ENCODE assay signal across 8 cellular contexts in genomic region chr17:3843935-3844516, GRCh38. TPM values are rescaled to one million over a fixed set of nuclear protein-coding genes. Genes with fewer than 3 reads are reported as not detected.
DNase-seq lines count a peak whose midpoint lies in the region; ATAC-seq, FAIRE-seq and TF ChIP-seq lines count a peak whose summit lies in the region.

No MANE protein-coding gene starts in this region.

- no peaks in the 10 kb centered on the region for H3K9me3 ChIP-seq in K562 (replicated peaks; ENCODE audit: control insufficient read depth, insufficient read depth, low read depth, low read length)

- H4K20me1 ChIP-seq in K562 (replicated peaks; ENCODE audit: control insufficient read depth, insufficient read depth, low read length) = no peaks in the 10 kb centered on the region

- CTCF ChIA-PET in K562 (lab: Yijun Ruan, JAX; ENCODE audit: low intra/inter-chr PET ratio) = interaction anchor here (0.8 kb wide), 1 partner anchor 106 kb away, joined by 3 read pairs; no protein-coding TSS in a partner anchor

- POLR2A ChIA-PET in K562 (lab: Yijun Ruan, JAX) = interaction anchor here (0.6 to 1.4 kb wide), 3 partner anchors 9 to 70 kb away, joined by 3 to 5 read pairs (median 5); no protein-coding TSS in a partner anchor

- no peak overlapping the region for H3K4me2 ChIP-seq in K562 (ENCODE audit: insufficient read depth, low read length)

- ATAC-seq in K562 (peak; percentile 71), sciatic nerve (no peak), GM19455 (IDR thresholded peaks at IDR 0.05; ENCODE audit: unreplicated experiment) (no peak)

- H3K27me3 Mint-ChIP-seq in mesothelial cell of epicardium (ENCODE audit: low read depth) = peaks cover 3% of the 10 kb centered on the region

- intact Hi-C loops in K562 (cut with micrococcal nuclease) = loop anchor here (10.0 kb wide), 3 partner anchors 61 to 231 kb away; no protein-coding TSS in a partner anchor
- intact Hi-C loops in sciatic nerve (cut with DNase I) = no loop called here

- TF ChIP-seq CTCF in K562 (IDR thresholded peaks at IDR 0.05 in 2 of 3, conservative IDR thresholded peaks at IDR 0.05 in 1 of 3; ENCODE audit: insufficient read depth in 2 of 3, low read depth in 1 of 3, low read length in 3 of 3) = peak; percentile 63 to 74 (median 68)
- no peak for TF ChIP-seq CTCF in mesothelial cell of epicardium (IDR thresholded peaks at IDR 0.05; ENCODE audit: unreplicated experiment)

- no peaks in the 10 kb centered on the region for H3K27me3 ChIP-seq in K562 (ENCODE audit: control insufficient read depth in 2 of 2, insufficient read depth in 2 of 2, low read length in 2 of 2)

- H3K9me3 Mint-ChIP-seq in mesothelial cell of epicardium = no peaks in the 10 kb centered on the region

- peak overlapping the region; percentile 96 for H3K4me3 Mint-ChIP-seq in mesothelial cell of epicardium

- TF ChIP-seq EP300 in K562 (IDR thresholded peaks at IDR 0.05; ENCODE audit: low read length) = no peak

- H3K36me3 ChIP-seq in K562 (ENCODE audit: control insufficient read depth, insufficient read depth, low read length) = peaks cover 51% of the 10 kb centered on the region

- H2AFZ ChIP-seq in K562 (ENCODE audit: low read depth, low read length) = no peak overlapping the region

- TF ChIP-seq RAD21 in K562 (CRISPR knock-in tag; conservative IDR thresholded peaks at IDR 0.05 in 1 of 2, IDR thresholded peaks at IDR 0.05 in 1 of 2) = peak; percentile 22 to 46; a peak in 3 of 4 replicates

- 3% methylated on average over 3 of the region's 3 CpGs for WGBS in K562 (ENCODE audit: insufficient coverage, low coverage, missing lambda C conversion rate)

- H3K36me3 Mint-ChIP-seq in mesothelial cell of epicardium = peaks cover 20% of the 10 kb centered on the region

- H3K27ac ChIP-seq in K562 (ENCODE audit: extremely low read depth, low read depth, low read length) = no peak overlapping the region

- DNase-seq in D341Med (ENCODE audit: low spot score) = peak; percentile 53
- DNase-seq in HTR-8/SVneo (ENCODE audit: insufficient read length, low spot score) = peak; percentile 62
- peak in 3 of 5 donors; percentile 35 to 54 (median 41) for DNase-seq in T-helper 1 cell
- DNase-seq in K562 (ENCODE audit: extremely low read depth in 1 of 4, low spot score in 3 of 4) = peak; percentile 20 to 64 (median 40)
- no peak for DNase-seq in mesothelial cell of epicardium (ENCODE audit: low spot score in 2 of 2, unreplicated experiment in 2 of 2)
- DNase-seq in sciatic nerve (ENCODE audit: low spot score) = no peak
- no peak for DNase-seq in retina

- in situ Hi-C loops in K562 (cut with MboI) = no loop called here

- H3K4me1 ChIP-seq in K562 (replicated peaks in 1 of 2; ENCODE audit: control insufficient read depth in 2 of 2, insufficient read depth in 2 of 2, low read length in 2 of 2) = peaks cover 2 to 8% of the 10 kb centered on the region in 2 experiments; a peak in 4 of 5 replicates

- BruUV-seq in K562 (replicated peaks; lab: Mats Ljungman, UMichigan) = no TSS peak

- H3K4me1 Mint-ChIP-seq in mesothelial cell of epicardium = peaks cover 16% of the 10 kb centered on the region

- H3K79me2 ChIP-seq in K562 (ENCODE audit: control insufficient read depth, insufficient read depth, low read length) = peaks cover 29% of the 10 kb centered on the region

- no peak overlapping the region for H3K4me3 ChIP-seq in K562

- H3K9ac ChIP-seq in K562 (ENCODE audit: insufficient read depth in 1 of 2, low read depth in 2 of 2, low read length in 2 of 2) = no peak overlapping the region; a peak in 1 of 4 replicates

- no peaks in the 10 kb centered on the region for H3K9me1 ChIP-seq in K562 (ENCODE audit: control insufficient read depth, insufficient read depth, low read length)

- H3K27ac Mint-ChIP-seq in mesothelial cell of epicardium = peak overlapping the region; percentile 57

- no peak for TF ChIP-seq POLR2A in K562 (conservative IDR thresholded peaks at IDR 0.05)

- FAIRE-seq in HTR-8/SVneo (lab: Jason Lieb, UNC) (peak; percentile 62), K562 (lab: Jason Lieb, UNC) (peak; percentile 85)

TF ChIP-seq in K562, 482 proteins besides CTCF, POLR2A, EP300 and RAD21 (continues in another document):
- 0 out of 2 replicates have a peak, but pooled peaks have one; percentile 26 for TF ChIP-seq RB1 (IDR thresholded peaks at IDR 0.05; ENCODE audit: low read depth)
- TF ChIP-seq U2AF2 (optimal IDR thresholded peaks at IDR 0.05; ENCODE audit: low read depth, low read length) = no peak
- 0 out of 2 replicates have a peak, but pooled peaks have one; percentile 34 for TF ChIP-seq SMC3 (conservative IDR thresholded peaks at IDR 0.05; ENCODE audit: insufficient read depth, low read depth, low read length)

RNA-seq across cellular contexts. Expression of gene NCBP3, which starts 2.0 kb away (rescaled TPM):
- total RNA-seq in K562 (2011; cell fraction: chromatin; rRNA removed; ENCODE audit: low replicate concordance) = 47.1 and 120 TPM in 2 replicates
- total RNA-seq in K562 (2011; cell fraction: nucleolus; rRNA removed) = 24.3 and 29.0 TPM in 2 replicates
- 71.9 and 106 TPM in 2 replicates for total RNA-seq in K562 (2011; cell fraction: nucleoplasm; rRNA removed)
- total RNA-seq in K562 (2014; rRNA removed) = 11.9 and 13.0 TPM in 2 replicates
- 20.8 and 21.4 TPM in 2 replicates for total RNA-seq in K562 (2014; rRNA removed; fragmentation: Illumina TruSeq; extraction: Trizol)
- 15.0 and 17.9 TPM in 2 replicates for total RNA-seq in K562 (2015; rRNA removed; fragmentation: Illumina TruSeq; extraction: Trizol)
- total RNA-seq in K562 (2021) = 20.5 and 23.7 TPM in 2 replicates
- 16.7 and 22.0 TPM in 2 replicates for polyA plus RNA-seq in K562 (2011; rRNA removed)
- polyA plus RNA-seq in K562 (2011; cell fraction: cytosol; rRNA removed) = 4.4 and 8.3 TPM in 2 replicates
- polyA plus RNA-seq in K562 (2011; cell fraction: nucleus; rRNA removed) = 35.6 and 38.6 TPM in 2 replicates
- polyA plus RNA-seq in K562 (2012) = 15.5 and 16.0 TPM in 2 replicates
- 16.6 and 23.0 TPM in 2 replicates for polyA plus RNA-seq in K562 (2014; fragmentation: Illumina TruSeq; extraction: Trizol)
- polyA plus RNA-seq in K562 (2014; fragmentation: Nextera tagmentation; extraction: Ambion mirVana) = 1 to 10 TPM; 3.1 to 5.8 TPM
- 25.5 and 26.9 TPM in 2 replicates for polyA plus RNA-seq in K562 (2014; rRNA removed)
- 19.6 and 25.8 TPM in 2 replicates for polyA minus RNA-seq in K562 (2011; rRNA and poly(A)+ RNA removed)
- 5.0 and 8.9 TPM in 2 replicates for polyA minus RNA-seq in K562 (2011; cell fraction: cytosol; rRNA and poly(A)+ RNA removed)
- 11.3 and 17.9 TPM in 2 replicates for polyA minus RNA-seq in K562 (2011; cell fraction: nucleus; rRNA and poly(A)+ RNA removed)
- total RNA-seq in mesothelial cell of epicardium = 88.8 to 97.0 TPM (median 91.4 TPM) in 3 replicates
- 42.3 TPM for total RNA-seq in sciatic nerve

RNA-seq across cellular contexts. Expression of gene ITGAE, which starts 43.0 kb away (rescaled TPM):
- 17.8 and 20.9 TPM in 2 replicates for total RNA-seq in K562 (2011; cell fraction: chromatin; rRNA removed; ENCODE audit: low replicate concordance)
- total RNA-seq in K562 (2011; cell fraction: nucleolus; rRNA removed) = 14.1 and 16.8 TPM in 2 replicates
- total RNA-seq in K562 (2011; cell fraction: nucleoplasm; rRNA removed) = 18.1 and 21.6 TPM in 2 replicates
- total RNA-seq in K562 (2014; rRNA removed) = 14.8 and 24.2 TPM in 2 replicates
- total RNA-seq in K562 (2014; rRNA removed; fragmentation: Illumina TruSeq; extraction: Trizol) = 19.8 and 20.1 TPM in 2 replicates
- total RNA-seq in K562 (2015; rRNA removed; fragmentation: Illumina TruSeq; extraction: Trizol) = 23.0 and 27.0 TPM in 2 replicates
- total RNA-seq in K562 (2021) = 17.0 and 18.5 TPM in 2 replicates
- polyA plus RNA-seq in K562 (2011; rRNA removed) = 45.3 and 49.9 TPM in 2 replicates
- 18.5 and 26.8 TPM in 2 replicates for polyA plus RNA-seq in K562 (2011; cell fraction: cytosol; rRNA removed)
- 19.2 and 31.3 TPM in 2 replicates for polyA plus RNA-seq in K562 (2011; cell fraction: nucleus; rRNA removed)
- polyA plus RNA-seq in K562 (2012) = 18.3 and 39.8 TPM in 2 replicates
- polyA plus RNA-seq in K562 (2014; fragmentation: Illumina TruSeq; extraction: Trizol) = 18.2 and 19.3 TPM in 2 replicates
- 100 to 1,000 TPM; 151 to 160 TPM for polyA plus RNA-seq in K562 (2014; fragmentation: Nextera tagmentation; extraction: Ambion mirVana)
- polyA plus RNA-seq in K562 (2014; rRNA removed) = 27.6 and 33.3 TPM in 2 replicates
- polyA minus RNA-seq in K562 (2011; rRNA and poly(A)+ RNA removed) = 6.7 and 9.9 TPM in 2 replicates
- polyA minus RNA-seq in K562 (2011; cell fraction: cytosol; rRNA and poly(A)+ RNA removed) = 3.2 and 4.3 TPM in 2 replicates
- polyA minus RNA-seq in K562 (2011; cell fraction: nucleus; rRNA and poly(A)+ RNA removed) = 5.3 and 7.1 TPM in 2 replicates
- 19.8 to 20.6 TPM (median 20.4 TPM) in 3 replicates for total RNA-seq in mesothelial cell of epicardium
- 19.3 TPM for total RNA-seq in sciatic nerve

RNA-seq across cellular contexts. Expression of gene CAMKK1, which starts 48.8 kb away (rescaled TPM):
- total RNA-seq in K562 (2011; cell fraction: chromatin; rRNA removed; ENCODE audit: low replicate concordance) = 11.8 and 29.1 TPM in 2 replicates
- total RNA-seq in K562 (2011; cell fraction: nucleolus; rRNA removed) = 17.0 TPM in 2 replicates
- 12.7 and 13.1 TPM in 2 replicates for total RNA-seq in K562 (2011; cell fraction: nucleoplasm; rRNA removed)
- total RNA-seq in K562 (2014; rRNA removed) (4.9 and 6.2 TPM in 2 replicates), K562 (2014; rRNA removed; fragmentation: Illumina TruSeq; extraction: Trizol) (1.7 and 2.2 TPM in 2 replicates), K562 (2015; rRNA removed; fragmentation: Illumina TruSeq; extraction: Trizol) (4.4 and 4.5 TPM in 2 replicates), K562 (2021) (6.7 and 7.5 TPM in 2 replicates), mesothelial cell of epicardium (3.8 to 4.3 TPM (median 4.3 TPM) in 3 replicates), sciatic nerve (7.7 TPM)
- polyA plus RNA-seq in K562 (2011; rRNA removed) (5.7 and 6.5 TPM in 2 replicates), K562 (2014; fragmentation: Illumina TruSeq; extraction: Trizol) (5.1 and 6.5 TPM in 2 replicates), K562 (2014; fragmentation: Nextera tagmentation; extraction: Ambion mirVana) (under 1 TPM; 0.34 to 0.59 TPM), K562 (2014; rRNA removed) (6.1 and 7.4 TPM in 2 replicates)
- 5.0 and 7.4 TPM in 2 replicates for polyA plus RNA-seq in K562 (2011; cell fraction: cytosol; rRNA removed)
- 17.5 and 25.4 TPM in 2 replicates for polyA plus RNA-seq in K562 (2011; cell fraction: nucleus; rRNA removed)
- polyA plus RNA-seq in K562 (2012) = 4.1 and 4.9 TPM in 2 replicates
- polyA minus RNA-seq in K562 (2011; rRNA and poly(A)+ RNA removed) = 3.5 and 4.8 TPM in 2 replicates
- 3.2 and 4.5 TPM in 2 replicates for polyA minus RNA-seq in K562 (2011; cell fraction: cytosol; rRNA and poly(A)+ RNA removed)
- 7.5 and 8.2 TPM in 2 replicates for polyA minus RNA-seq in K562 (2011; cell fraction: nucleus; rRNA and poly(A)+ RNA removed)

Comparison
In these comparisons a context has a peak if more than half of its experiments do, and no peak if none do; other contexts are left out.
1. DNase-seq: peak in D341Med (single experiment), HTR-8/SVneo (single experiment), T-helper 1 cell (3 of 5) and K562 (4 of 4); none in mesothelial cell of epicardium (0 of 2), sciatic nerve (single experiment) and retina (single experiment).